Comparison of ENCODE assay signal across 10 cellular contexts in genomic region chr16:81716478-81717210, GRCh38.
DNase-seq lines count a peak whose midpoint lies in the region; ATAC-seq and TF ChIP-seq lines count a peak whose summit lies in the region.
"Had no signal": no experiment of that assay in that cellular context is flagged by ENCODE, and none has a peak within 500 bp of the region (broad histone marks: within the 10 kb centered on the region; RNA-seq: fewer than 3 reads in every experiment).

No MANE protein-coding gene starts in this region.

- H3K4me1 ChIP-seq in CD4-positive, alpha-beta memory T cell (ENCODE audit: insufficient read depth, low read length), result peaks cover 49% of the 10 kb centered on the region

- intact Hi-C loops in CD4-positive, alpha-beta memory T cell (cut with micrococcal nuclease), result loop anchor here (5.0 kb wide), 2 partner anchors 404 to 709 kb away; partner anchors contain the start of genes CENPN, CMC2 and GAN
- intact Hi-C loops in activated T-helper 1 cell treated with anti-CD3 and anti-CD28 coated beads, Interleukin-12 subunit alpha, Interleukin-12 subunit beta, Interleukin-2, Interleukin-4 antibody, amounts not matched to agents 30 ng/mL and 10 ng/mL and 1 ng/mL, durations not matched to agents 14 hours and 24 hours and 36 hours (cut with micrococcal nuclease), result loop anchor here (5.0 kb wide), 2 partner anchors 84 to 404 kb away; partner anchors contain the start of gene GAN

- DNase-seq in CD4-positive, alpha-beta memory T cell, result peak in 4 of 5 donors; percentile 22 to 63 (median 46)
- DNase-seq in activated T-helper 1 cell treated with anti-CD3 and anti-CD28 coated beads, Interleukin-12 subunit alpha, Interleukin-12 subunit beta, Interleukin-2, Interleukin-4 antibody, amounts not matched to agents 30 ng/mL and 10 ng/mL and 1 ng/mL, durations not matched to agents 14 hours and 24 hours and 36 hours (ENCODE audit: low spot score), result no peak
- DNase-seq in amniotic stem cell (lab: John Stamatoyannopoulos, UW), result no peak
- no peak for DNase-seq in ACHN
- no peak for DNase-seq in UCSD-AML1 (lab: John Stamatoyannopoulos, UW; ENCODE audit: unreplicated experiment)
- DNase-seq in coronary artery (ENCODE audit: low spot score), result no peak
- DNase-seq: DND-41, erythroblast had no signal

- no peak for TF ChIP-seq CTCF in coronary artery (IDR thresholded peaks at IDR 0.05)

- CTCF ChIA-PET in CD4-positive, alpha-beta memory T cell (lab: Charles Lee; ENCODE audit: partially characterized antibody), result interaction anchor here (0.7 to 4.5 kb wide), 6 partner anchors 13 to 682 kb away, joined by 3 to 25 read pairs (median 4); no protein-coding TSS in a partner anchor

- POLR2A ChIA-PET in CD4-positive, alpha-beta memory T cell (lab: Charles Lee; ENCODE audit: partially characterized antibody), result interaction anchor here (1.0 to 4.0 kb wide), 5 partner anchors 14 to 273 kb away, joined by 3 to 19 read pairs (median 6); no protein-coding TSS in a partner anchor

- H3K4me1 Mint-ChIP-seq in CD4-positive, alpha-beta memory T cell, result peaks cover 37 to 54% (median 46%) of the 10 kb centered on the region in 4 donors
- peaks cover 46% of the 10 kb centered on the region for H3K4me1 Mint-ChIP-seq in activated T-helper 1 cell treated with anti-CD3 and anti-CD28 coated beads, Interleukin-12 subunit alpha, Interleukin-12 subunit beta, Interleukin-2, Interleukin-4 antibody, amounts not matched to agents 30 ng/mL and 10 ng/mL and 1 ng/mL, durations not matched to agents 14 hours and 24 hours and 36 hours (ENCODE audit: low read depth)

- H3K27ac ChIP-seq in CD4-positive, alpha-beta memory T cell (ENCODE audit: low read depth, low read length), result peak overlapping the region; percentile 45
- no peak overlapping the region for H3K27ac ChIP-seq in coronary artery

- H3K9me3 ChIP-seq in CD4-positive, alpha-beta memory T cell (ENCODE audit: control insufficient read depth in 1 of 2, low read length in 2 of 2), result no peaks in the 10 kb centered on the region

- H3K4me3 ChIP-seq in CD4-positive, alpha-beta memory T cell (ENCODE audit: low read length in 2 of 2), result peak overlapping the region in 1 of 2 donors; percentile 8
- no peak overlapping the region for H3K4me3 ChIP-seq in coronary artery

- no peaks in the 10 kb centered on the region for H3K36me3 ChIP-seq in CD4-positive, alpha-beta memory T cell (ENCODE audit: insufficient read depth, low read length)

- H3K36me3 Mint-ChIP-seq in CD4-positive, alpha-beta memory T cell, result no peaks in the 10 kb centered on the region
- H3K36me3 Mint-ChIP-seq in activated T-helper 1 cell treated with anti-CD3 and anti-CD28 coated beads, Interleukin-12 subunit alpha, Interleukin-12 subunit beta, Interleukin-2, Interleukin-4 antibody, amounts not matched to agents 30 ng/mL and 10 ng/mL and 1 ng/mL, durations not matched to agents 14 hours and 24 hours and 36 hours (ENCODE audit: low read depth), result peaks cover 6% of the 10 kb centered on the region

- in situ Hi-C loops in ACHN (cut with HindIII; ENCODE audit: low pct_ligation_motif_present, low pct_unique_long_range_greater_than_20kb, low sequenced_read_pairs), result no loop called here

- H3K9me3 Mint-ChIP-seq in CD4-positive, alpha-beta memory T cell, result peaks cover 0 to 4% (median 0%) of the 10 kb centered on the region in 8 donors
- peaks cover 10% of the 10 kb centered on the region for H3K9me3 Mint-ChIP-seq in activated T-helper 1 cell treated with anti-CD3 and anti-CD28 coated beads, Interleukin-12 subunit alpha, Interleukin-12 subunit beta, Interleukin-2, Interleukin-4 antibody, amounts not matched to agents 30 ng/mL and 10 ng/mL and 1 ng/mL, durations not matched to agents 14 hours and 24 hours and 36 hours

- H3K27me3 ChIP-seq in CD4-positive, alpha-beta memory T cell (ENCODE audit: insufficient read depth, low read length), result no peaks in the 10 kb centered on the region

- H3K27ac Mint-ChIP-seq in CD4-positive, alpha-beta memory T cell, result peak overlapping the region; percentile 86 to 97 (median 95)
- peak overlapping the region; percentile 58 for H3K27ac Mint-ChIP-seq in activated T-helper 1 cell treated with anti-CD3 and anti-CD28 coated beads, Interleukin-12 subunit alpha, Interleukin-12 subunit beta, Interleukin-2, Interleukin-4 antibody, amounts not matched to agents 30 ng/mL and 10 ng/mL and 1 ng/mL, durations not matched to agents 14 hours and 24 hours and 36 hours

- ATAC-seq in GM18870 (IDR thresholded peaks at IDR 0.05; ENCODE audit: unreplicated experiment) (peak; percentile 56), HG02884 (IDR thresholded peaks at IDR 0.05; ENCODE audit: unreplicated experiment) (peak; percentile 45)

- H3K27me3 Mint-ChIP-seq in CD4-positive, alpha-beta memory T cell, result no peaks in the 10 kb centered on the region
- H3K27me3 Mint-ChIP-seq in activated T-helper 1 cell treated with anti-CD3 and anti-CD28 coated beads, Interleukin-12 subunit alpha, Interleukin-12 subunit beta, Interleukin-2, Interleukin-4 antibody, amounts not matched to agents 30 ng/mL and 10 ng/mL and 1 ng/mL, durations not matched to agents 14 hours and 24 hours and 36 hours (ENCODE audit: insufficient read depth), result no peaks in the 10 kb centered on the region

- peak overlapping the region; percentile 74 to 91 (median 84) for H3K4me3 Mint-ChIP-seq in CD4-positive, alpha-beta memory T cell
- H3K4me3 Mint-ChIP-seq in activated T-helper 1 cell treated with anti-CD3 and anti-CD28 coated beads, Interleukin-12 subunit alpha, Interleukin-12 subunit beta, Interleukin-2, Interleukin-4 antibody, amounts not matched to agents 30 ng/mL and 10 ng/mL and 1 ng/mL, durations not matched to agents 14 hours and 24 hours and 36 hours, result peak overlapping the region; percentile 63

Comparison
In these comparisons a context has a peak if more than half of its experiments do, and no peak if none do; other contexts are left out.
1. DNase-seq: peak in CD4-positive, alpha-beta memory T cell (4 of 5); none in activated T-helper 1 cell treated with anti-CD3 and anti-CD28 coated beads, Interleukin-12 subunit alpha, Interleukin-12 subunit beta, Interleukin-2, Interleukin-4 antibody, amounts not matched to agents 30 ng/mL and 10 ng/mL and 1 ng/mL, durations not matched to agents 14 hours and 24 hours and 36 hours (single experiment), amniotic stem cell (single experiment), ACHN (single experiment), UCSD-AML1 (single experiment) and coronary artery (single experiment).